27 cellular contexts compared by ENCODE assay signal in the genomic region with DNA sequence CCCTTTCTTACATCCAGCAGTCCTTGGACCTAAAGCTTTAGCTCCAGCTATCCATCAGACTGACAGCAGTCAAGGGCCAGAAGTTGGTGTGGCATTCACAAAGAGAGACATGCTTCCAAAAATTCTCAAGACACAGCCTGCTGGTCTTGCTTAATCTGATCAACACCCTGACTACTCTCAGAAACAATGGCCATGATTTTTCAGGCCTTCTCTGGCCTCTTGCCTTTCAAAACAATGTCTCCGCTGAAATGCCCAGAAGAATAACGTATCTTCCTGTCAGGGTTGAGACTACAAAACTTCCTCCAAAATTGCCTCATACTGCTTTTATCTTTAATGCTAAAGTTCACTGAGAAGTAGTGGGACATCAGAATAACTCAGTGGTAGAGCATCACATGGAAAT.
"Had no signal": no experiment of that assay in that cellular context is flagged by ENCODE, and none has a peak within 500 bp of the region (broad histone marks: within the 10 kb centered on the region; RNA-seq: fewer than 3 reads in every experiment).

No MANE protein-coding gene starts in this region.

- H3K27ac ChIP-seq: heart left ventricle, left lung, ovary, right atrium auricular region, sigmoid colon, spleen, testis, thyroid gland, transverse colon, upper lobe of left lung had no signal

- H3K4me3 Mint-ChIP-seq: immature natural killer cell; mesothelial cell of epicardium; naive B cell; natural killer cell; stimulated activated memory B cell treated with anti-CD40 and anti-IgM and Interleukin-4, amounts not matched to agents 10 μg/mL and 1 μg/mL and 100 μg/mL, for 72 hours; stimulated activated naive CD8-positive, alpha-beta T cell treated with anti-CD3 and anti-CD28 coated beads, Interleukin-15, amount 100 ng/mL, for 72 hours had no signal

- H3K9me3 ChIP-seq: ovary, sigmoid colon, testis, thyroid gland had no signal

- H3K27me3 ChIP-seq: heart left ventricle, left lung, ovary, right atrium auricular region, sigmoid colon, spleen, testis, thyroid gland, transverse colon, upper lobe of left lung had no signal

- ATAC-seq: left colon; left lung; natural killer cell; stimulated activated memory B cell treated with anti-CD40 and anti-IgM and Interleukin-4, amounts not matched to agents 10 μg/mL and 1 μg/mL and 100 μg/mL, for 72 hours; stimulated activated naive CD8-positive, alpha-beta T cell treated with anti-CD3 and anti-CD28 coated beads, Interleukin-15, amount 100 ng/mL, for 72 hours had no signal

- DNase-seq: heart left ventricle; hypothalamus; immature natural killer cell; kidney; left colon; left lung; mesendoderm; naive B cell; natural killer cell; ovary; sigmoid colon; small intestine; spleen; stimulated activated CD4-positive, alpha-beta T cell treated with anti-CD3 and anti-CD28 coated beads, Interleukin-4, amount 100 ng/mL, for 4 hours; stimulated activated CD8-positive, alpha-beta memory T cell treated with anti-CD3 and anti-CD28 coated beads, Interleukin-4, amount 100 ng/mL, for 48 hours; stimulated activated naive CD4-positive, alpha-beta T cell treated with Interleukin-2 at 50 U/mL for 16 hours; stimulated activated naive CD8-positive, alpha-beta T cell treated with anti-CD3 and anti-CD28 coated beads, Interleukin-15, amount 100 ng/mL, for 72 hours; testis; thyroid gland; transverse colon; upper lobe of left lung had no signal

- H3K4me1 Mint-ChIP-seq: immature natural killer cell; mesothelial cell of epicardium; natural killer cell; stimulated activated naive CD8-positive, alpha-beta T cell treated with anti-CD3 and anti-CD28 coated beads, Interleukin-15, amount 100 ng/mL, for 72 hours had no signal

- H3K36me3 Mint-ChIP-seq: immature natural killer cell, natural killer cell had no signal

- FAIRE-seq: islet of Langerhans, kidney, small intestine had no signal

- H3K4me1 ChIP-seq: left lung, right atrium auricular region, sigmoid colon, spleen, testis, thyroid gland, transverse colon, upper lobe of left lung had no signal

- H3K36me3 ChIP-seq: heart left ventricle, left lung, ovary, right atrium auricular region, sigmoid colon, spleen, thyroid gland, transverse colon, upper lobe of left lung had no signal

- H3K4me3 ChIP-seq: heart left ventricle, left lung, lung, ovary, right atrium auricular region, sigmoid colon, spleen, testis, thyroid gland, transverse colon, upper lobe of left lung had no signal

- H3K27me3 Mint-ChIP-seq: progenitor cell of endocrine pancreas; stimulated activated memory B cell treated with anti-CD40 and anti-IgM and Interleukin-4, amounts not matched to agents 10 μg/mL and 1 μg/mL and 100 μg/mL, for 72 hours; stimulated activated naive CD8-positive, alpha-beta T cell treated with anti-CD3 and anti-CD28 coated beads, Interleukin-15, amount 100 ng/mL, for 72 hours had no signal

- H3K27ac Mint-ChIP-seq: immature natural killer cell; mesothelial cell of epicardium; natural killer cell; progenitor cell of endocrine pancreas; stimulated activated memory B cell treated with anti-CD40 and anti-IgM and Interleukin-4, amounts not matched to agents 10 μg/mL and 1 μg/mL and 100 μg/mL, for 72 hours; stimulated activated naive CD8-positive, alpha-beta T cell treated with anti-CD3 and anti-CD28 coated beads, Interleukin-15, amount 100 ng/mL, for 72 hours had no signal
